ENCODE assay signal across 1 cellular context in the genomic region with DNA sequence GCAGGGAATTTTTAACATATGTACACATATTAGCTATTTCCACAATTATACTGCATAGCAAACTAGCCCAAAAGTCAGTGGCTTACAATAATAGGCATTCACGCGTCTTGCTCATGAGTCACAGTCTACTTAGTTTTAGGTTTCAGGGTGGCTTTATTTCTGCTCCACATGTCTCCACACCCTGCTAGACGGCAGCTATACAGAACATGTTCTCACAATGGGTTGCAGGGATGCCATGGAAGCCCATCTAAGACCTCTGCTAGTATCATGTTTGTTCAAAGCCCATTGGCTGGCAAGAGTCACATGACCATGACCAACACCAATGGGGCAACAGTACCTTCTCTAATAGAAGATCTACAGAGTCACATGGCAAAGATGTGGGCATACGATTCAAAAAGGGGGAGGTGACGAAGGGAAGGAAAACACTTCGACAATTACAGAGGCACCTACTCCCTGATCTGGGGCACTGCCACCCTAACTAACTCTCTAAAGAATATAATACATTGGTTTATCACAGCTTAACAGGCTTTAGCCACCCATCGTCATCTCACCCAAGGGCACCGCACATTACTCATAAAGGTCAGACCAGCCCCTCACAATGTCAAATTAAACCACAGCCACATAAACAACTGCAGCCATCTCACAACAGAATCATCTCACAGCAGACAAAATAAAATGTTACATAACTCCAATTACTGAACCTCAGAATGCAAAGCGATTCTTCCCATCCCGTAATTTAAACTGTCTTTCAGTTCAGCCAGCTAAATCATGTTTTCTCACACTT.
TF ChIP-seq lines count a peak whose summit lies in the region.

No MANE protein-coding gene starts in this region.

TF ChIP-seq in K562, 482 proteins besides CTCF, POLR2A, EP300 and RAD21 (continued from another document):
- TF ChIP-seq, protein P1, sequence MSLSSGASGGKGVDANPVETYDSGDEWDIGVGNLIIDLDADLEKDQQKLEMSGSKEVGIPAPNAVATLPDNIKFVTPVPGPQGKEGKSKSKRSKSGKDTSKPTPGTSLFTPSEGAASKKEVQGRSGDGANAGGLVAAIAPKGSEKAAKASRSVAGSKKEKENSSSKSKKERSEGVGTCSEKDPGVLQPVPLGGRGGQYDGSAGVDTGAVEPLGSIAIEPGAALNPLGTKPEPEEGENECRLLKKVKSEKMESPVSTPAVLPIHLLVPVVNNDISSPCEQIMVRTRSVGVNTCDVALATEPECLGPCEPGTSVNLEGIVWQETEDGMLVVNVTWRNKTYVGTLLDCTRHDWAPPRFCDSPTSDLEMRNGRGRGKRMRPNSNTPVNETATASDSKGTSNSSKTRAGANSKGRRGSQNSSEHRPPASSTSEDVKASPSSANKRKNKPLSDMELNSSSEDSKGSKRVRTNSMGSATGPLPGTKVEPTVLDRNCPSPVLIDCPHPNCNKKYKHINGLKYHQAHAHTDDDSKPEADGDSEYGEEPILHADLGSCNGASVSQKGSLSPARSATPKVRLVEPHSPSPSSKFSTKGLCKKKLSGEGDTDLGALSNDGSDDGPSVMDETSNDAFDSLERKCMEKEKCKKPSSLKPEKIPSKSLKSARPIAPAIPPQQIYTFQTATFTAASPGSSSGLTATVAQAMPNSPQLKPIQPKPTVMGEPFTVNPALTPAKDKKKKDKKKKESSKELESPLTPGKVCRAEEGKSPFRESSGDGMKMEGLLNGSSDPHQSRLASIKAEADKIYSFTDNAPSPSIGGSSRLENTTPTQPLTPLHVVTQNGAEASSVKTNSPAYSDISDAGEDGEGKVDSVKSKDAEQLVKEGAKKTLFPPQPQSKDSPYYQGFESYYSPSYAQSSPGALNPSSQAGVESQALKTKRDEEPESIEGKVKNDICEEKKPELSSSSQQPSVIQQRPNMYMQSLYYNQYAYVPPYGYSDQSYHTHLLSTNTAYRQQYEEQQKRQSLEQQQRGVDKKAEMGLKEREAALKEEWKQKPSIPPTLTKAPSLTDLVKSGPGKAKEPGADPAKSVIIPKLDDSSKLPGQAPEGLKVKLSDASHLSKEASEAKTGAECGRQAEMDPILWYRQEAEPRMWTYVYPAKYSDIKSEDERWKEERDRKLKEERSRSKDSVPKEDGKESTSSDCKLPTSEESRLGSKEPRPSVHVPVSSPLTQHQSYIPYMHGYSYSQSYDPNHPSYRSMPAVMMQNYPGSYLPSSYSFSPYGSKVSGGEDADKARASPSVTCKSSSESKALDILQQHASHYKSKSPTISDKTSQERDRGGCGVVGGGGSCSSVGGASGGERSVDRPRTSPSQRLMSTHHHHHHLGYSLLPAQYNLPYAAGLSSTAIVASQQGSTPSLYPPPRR (CRISPR knock-in tag; IDR thresholded peaks at IDR 0.05; ENCODE audit: borderline replicate concordance): no peak
- no peak for TF ChIP-seq DPF2 (IDR thresholded peaks at IDR 0.05)
- TF ChIP-seq, protein P2, sequence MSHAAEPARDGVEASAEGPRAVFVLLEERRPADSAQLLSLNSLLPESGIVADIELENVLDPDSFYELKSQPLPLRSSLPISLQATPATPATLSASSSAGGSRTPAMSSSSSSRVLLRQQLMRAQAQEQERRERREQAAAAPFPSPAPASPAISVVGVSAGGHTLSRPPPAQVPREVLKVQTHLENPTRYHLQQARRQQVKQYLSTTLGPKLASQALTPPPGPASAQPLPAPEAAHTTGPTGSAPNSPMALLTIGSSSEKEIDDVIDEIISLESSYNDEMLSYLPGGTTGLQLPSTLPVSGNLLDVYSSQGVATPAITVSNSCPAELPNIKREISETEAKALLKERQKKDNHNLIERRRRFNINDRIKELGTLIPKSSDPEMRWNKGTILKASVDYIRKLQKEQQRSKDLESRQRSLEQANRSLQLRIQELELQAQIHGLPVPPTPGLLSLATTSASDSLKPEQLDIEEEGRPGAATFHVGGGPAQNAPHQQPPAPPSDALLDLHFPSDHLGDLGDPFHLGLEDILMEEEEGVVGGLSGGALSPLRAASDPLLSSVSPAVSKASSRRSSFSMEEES (CRISPR knock-in tag; IDR thresholded peaks at IDR 0.05): peak; percentile 73
- no peak for TF ChIP-seq CHCHD3 (CRISPR knock-in tag; IDR thresholded peaks at IDR 0.05)
- TF ChIP-seq, protein P3, sequence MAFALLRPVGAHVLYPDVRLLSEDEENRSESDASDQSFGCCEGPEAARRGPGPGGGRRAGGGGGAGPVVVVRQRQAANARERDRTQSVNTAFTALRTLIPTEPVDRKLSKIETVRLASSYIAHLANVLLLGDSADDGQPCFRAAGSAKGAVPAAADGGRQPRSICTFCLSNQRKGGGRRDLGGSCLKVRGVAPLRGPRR (CRISPR knock-in tag; IDR thresholded peaks at IDR 0.05): no peak
- TF ChIP-seq CCNT2 (IDR thresholded peaks at IDR 0.05; ENCODE audit: borderline replicate concordance, extremely low read depth, insufficient read length, low read depth, low read length): no peak
- TF ChIP-seq NUFIP1 (IDR thresholded peaks at IDR 0.05; ENCODE audit: partially characterized antibody): no peak
- TF ChIP-seq ZNF830 (CRISPR knock-in tag; IDR thresholded peaks at IDR 0.05): no peak
- TF ChIP-seq, protein P4, sequence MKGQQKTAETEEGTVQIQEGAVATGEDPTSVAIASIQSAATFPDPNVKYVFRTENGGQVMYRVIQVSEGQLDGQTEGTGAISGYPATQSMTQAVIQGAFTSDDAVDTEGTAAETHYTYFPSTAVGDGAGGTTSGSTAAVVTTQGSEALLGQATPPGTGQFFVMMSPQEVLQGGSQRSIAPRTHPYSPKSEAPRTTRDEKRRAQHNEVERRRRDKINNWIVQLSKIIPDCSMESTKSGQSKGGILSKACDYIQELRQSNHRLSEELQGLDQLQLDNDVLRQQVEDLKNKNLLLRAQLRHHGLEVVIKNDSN (CRISPR knock-in tag; IDR thresholded peaks at IDR 0.05): peak; percentile 64
- TF ChIP-seq, protein P5, sequence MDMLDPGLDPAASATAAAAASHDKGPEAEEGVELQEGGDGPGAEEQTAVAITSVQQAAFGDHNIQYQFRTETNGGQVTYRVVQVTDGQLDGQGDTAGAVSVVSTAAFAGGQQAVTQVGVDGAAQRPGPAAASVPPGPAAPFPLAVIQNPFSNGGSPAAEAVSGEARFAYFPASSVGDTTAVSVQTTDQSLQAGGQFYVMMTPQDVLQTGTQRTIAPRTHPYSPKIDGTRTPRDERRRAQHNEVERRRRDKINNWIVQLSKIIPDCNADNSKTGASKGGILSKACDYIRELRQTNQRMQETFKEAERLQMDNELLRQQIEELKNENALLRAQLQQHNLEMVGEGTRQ (CRISPR knock-in tag; IDR thresholded peaks at IDR 0.05): 0 out of 2 replicates have a peak, but pooled peaks have one; percentile 39
- TF ChIP-seq, protein P6, sequence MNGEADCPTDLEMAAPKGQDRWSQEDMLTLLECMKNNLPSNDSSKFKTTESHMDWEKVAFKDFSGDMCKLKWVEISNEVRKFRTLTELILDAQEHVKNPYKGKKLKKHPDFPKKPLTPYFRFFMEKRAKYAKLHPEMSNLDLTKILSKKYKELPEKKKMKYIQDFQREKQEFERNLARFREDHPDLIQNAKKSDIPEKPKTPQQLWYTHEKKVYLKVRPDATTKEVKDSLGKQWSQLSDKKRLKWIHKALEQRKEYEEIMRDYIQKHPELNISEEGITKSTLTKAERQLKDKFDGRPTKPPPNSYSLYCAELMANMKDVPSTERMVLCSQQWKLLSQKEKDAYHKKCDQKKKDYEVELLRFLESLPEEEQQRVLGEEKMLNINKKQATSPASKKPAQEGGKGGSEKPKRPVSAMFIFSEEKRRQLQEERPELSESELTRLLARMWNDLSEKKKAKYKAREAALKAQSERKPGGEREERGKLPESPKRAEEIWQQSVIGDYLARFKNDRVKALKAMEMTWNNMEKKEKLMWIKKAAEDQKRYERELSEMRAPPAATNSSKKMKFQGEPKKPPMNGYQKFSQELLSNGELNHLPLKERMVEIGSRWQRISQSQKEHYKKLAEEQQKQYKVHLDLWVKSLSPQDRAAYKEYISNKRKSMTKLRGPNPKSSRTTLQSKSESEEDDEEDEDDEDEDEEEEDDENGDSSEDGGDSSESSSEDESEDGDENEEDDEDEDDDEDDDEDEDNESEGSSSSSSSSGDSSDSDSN (IDR thresholded peaks at IDR 0.05; ENCODE audit: borderline replicate concordance in 1 of 2, low read depth in 2 of 2, low read length in 2 of 2): no peak
